Comparison of ENCODE assay signal across 1 cellular context in genomic region chr4:86296865-86297264, GRCh38.
TF ChIP-seq lines count a peak whose summit lies in the region.

No MANE protein-coding gene starts in this region.

TF ChIP-seq in WTC11, 78 proteins besides CTCF, POLR2A, EP300 and RAD21 (continued from another document):
- no peak for TF ChIP-seq PREB (CRISPR knock-in tag; IDR thresholded peaks at IDR 0.05; ENCODE audit: borderline replicate concordance)
